8 cellular contexts compared by ENCODE assay signal in the genomic region with DNA sequence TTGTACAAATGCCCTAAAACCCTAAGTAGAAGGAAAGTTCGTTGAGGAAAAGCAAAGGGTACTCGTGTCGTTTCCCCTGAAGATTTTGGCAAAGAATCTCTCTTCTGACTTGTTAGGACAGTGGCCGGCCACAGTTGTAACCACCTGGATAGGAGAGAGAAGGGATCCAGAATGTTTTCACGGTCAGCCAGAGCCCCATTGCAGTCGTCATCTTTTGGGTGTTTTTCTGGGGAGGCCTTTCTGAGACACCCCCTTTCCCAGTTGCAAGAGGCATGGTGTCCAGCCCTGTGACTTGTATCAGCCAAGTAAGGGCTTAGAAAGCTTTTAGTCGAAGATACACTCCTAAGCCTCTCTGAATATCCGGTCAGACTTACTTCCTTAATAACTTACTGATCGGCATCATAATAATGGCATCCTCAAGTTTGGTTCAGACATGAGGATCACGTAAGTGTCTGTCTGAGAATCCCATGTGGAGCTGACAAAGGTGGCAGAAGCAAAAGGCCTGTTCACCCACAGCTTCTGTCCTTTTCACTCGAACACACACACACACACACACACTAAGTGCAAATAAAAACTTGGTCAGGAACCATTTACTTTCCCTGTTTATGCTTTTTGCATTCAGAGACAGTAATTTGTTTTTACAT.
A peak's percentile ranks its signal among the peaks of the same experiment; 100 is the strongest.
DNase-seq lines count a peak whose midpoint lies in the region; ATAC-seq, FAIRE-seq and TF ChIP-seq lines count a peak whose summit lies in the region.

No MANE protein-coding gene starts in this region.

- TF ChIP-seq CTCF in A673 (conservative IDR thresholded peaks at IDR 0.05; ENCODE audit: low read depth, low read length) (no peak), GM12875 (IDR thresholded peaks at IDR 0.05; ENCODE audit: borderline replicate concordance, insufficient read depth, low read depth, low read length) (no peak), ascending aorta (IDR thresholded peaks at IDR 0.05) (no peak), lower lobe of right lung (IDR thresholded peaks at IDR 0.05) (no peak), GM13977 (IDR thresholded peaks at IDR 0.05; ENCODE audit: extremely low read depth, insufficient read depth, missing control alignments) (no peak)

- H3K27me3 ChIP-seq in A673 (replicated peaks; ENCODE audit: insufficient read depth, low read depth, low read length, poor library complexity), result peaks cover 19% of the 10 kb centered on the region
- no peaks in the 10 kb centered on the region for H3K27me3 ChIP-seq in ascending aorta
- H3K27me3 ChIP-seq in lower lobe of right lung (ENCODE audit: low read depth), result peaks cover 9% of the 10 kb centered on the region

- ATAC-seq in lower lobe of right lung (no peak), GM19463 (IDR thresholded peaks at IDR 0.05; ENCODE audit: unreplicated experiment) (no peak)

- intact Hi-C loops in A673 (cut with micrococcal nuclease; ENCODE audit: unreplicated experiment), result loop anchor here (5.0 to 10.0 kb wide), 3 partner anchors 181 to 654 kb away; no protein-coding TSS in a partner anchor
- intact Hi-C loops in ascending aorta (cut with DNase I), result loop anchor here (5.0 to 10.0 kb wide), 5 partner anchors 441 to 654 kb away; no protein-coding TSS in a partner anchor
- intact Hi-C loops in lower lobe of right lung (cut with DNase I), result no loop called here

- BruUV-seq in A673 (replicated peaks; lab: Mats Ljungman, UMichigan), result no TSS peak

- CTCF ChIA-PET in A673 (lab: Charles Lee), result interaction anchor here (0.5 kb wide), 1 partner anchor 121 kb away, joined by 3 read pairs; no protein-coding TSS in a partner anchor

- no peak for FAIRE-seq in RCC 7860 (lab: Jason Lieb, UNC)

- H3K4me1 ChIP-seq in A673 (ENCODE audit: insufficient read depth, low read length, poor library complexity, severe bottlenecking) (peaks cover 36% of the 10 kb centered on the region), ascending aorta (peaks cover 5 to 12% of the 10 kb centered on the region in 2 donors), lower lobe of right lung (peaks cover 22% of the 10 kb centered on the region)

- no peaks in the 10 kb centered on the region for H3K9me3 ChIP-seq in A673 (ENCODE audit: low read depth, low read length, poor library complexity, severe bottlenecking)
- no peaks in the 10 kb centered on the region for H3K9me3 ChIP-seq in ascending aorta
- H3K9me3 ChIP-seq in lower lobe of right lung, result no peaks in the 10 kb centered on the region

- H3K27ac ChIP-seq in A673 (ENCODE audit: low read depth, low read length, poor library complexity, severe bottlenecking) (no peak overlapping the region), ascending aorta (peak overlapping the region; percentile 27 to 97), lower lobe of right lung (peak overlapping the region; percentile 51)

- peak overlapping the region; percentile 82 for H3K4me3 ChIP-seq in A673 (ENCODE audit: low read depth, low read length, poor library complexity, severe bottlenecking)
- H3K4me3 ChIP-seq in GM12875 (ENCODE audit: low read depth, low read length), result peak overlapping the region; percentile 95
- peak overlapping the region; percentile 92 to 98 for H3K4me3 ChIP-seq in ascending aorta
- H3K4me3 ChIP-seq in lower lobe of right lung, result peak overlapping the region; percentile 83

- POLR2A ChIA-PET in A673 (lab: Charles Lee; ENCODE audit: low non-redundant PET), result no interaction called here

- in situ Hi-C loops in GM13977 (cut with MboI; ENCODE audit: low pct_unique_long_range_greater_than_20kb, low sequenced_read_pairs, unreplicated experiment), result loop anchor here (25.0 kb wide), 2 partner anchors 359 to 509 kb away; no protein-coding TSS in a partner anchor

- DNase-seq in A673 (ENCODE audit: low spot score) (no peak), ascending aorta (ENCODE audit: low spot score in 2 of 2) (no peak), lower lobe of right lung (no peak), RCC 7860 (ENCODE audit: low spot score) (no peak), GM13977 (ENCODE audit: low spot score) (no peak)
- DNase-seq in activated CD8-positive, alpha-beta memory T cell treated with anti-CD3 and anti-CD28 coated beads, Interleukin-2, amount 50 U/mL, for 4 hours, result no peak

- H3K36me3 ChIP-seq in A673 (ENCODE audit: insufficient read depth, low read length, poor library complexity, severe bottlenecking) (no peaks in the 10 kb centered on the region), ascending aorta (peaks cover 0 to 12% of the 10 kb centered on the region in 2 donors), lower lobe of right lung (peaks cover 7% of the 10 kb centered on the region)
